In genomic region chr15:69450968-69451695, GRCh38 we compare ENCODE assay signal across 11 cellular contexts. TPM values are rescaled to one million over a fixed set of nuclear protein-coding genes. Genes with fewer than 3 reads are reported as not detected.
DNase-seq lines count a peak whose midpoint lies in the region; ATAC-seq lines count a peak whose summit lies in the region.
"Had no signal": no experiment of that assay in that cellular context is flagged by ENCODE, and none has a peak within 500 bp of the region (broad histone marks: within the 10 kb centered on the region; RNA-seq: fewer than 3 reads in every experiment).

No MANE protein-coding gene starts in this region.

- DNase-seq in CD4-positive, alpha-beta memory T cell, result no peak
- DNase-seq in activated naive CD8-positive, alpha-beta T cell treated with anti-CD3 and anti-CD28 coated beads for 36 hours, result no peak
- DNase-seq in naive thymus-derived CD4-positive, alpha-beta T cell, result no peak
- DNase-seq in NCI-H2171 treated with DMSO at 0.1 percent for 48 hours (lab: John Stamatoyannopoulos, UW), result no peak
- DNase-seq in stimulated activated CD8-positive, alpha-beta memory T cell treated with anti-CD3 and anti-CD28 coated beads, Interleukin-4, amount 100 ng/mL, for 48 hours, result no peak
- no peak for DNase-seq in stimulated activated CD4-positive, alpha-beta T cell treated with anti-CD3 and anti-CD28 coated beads, Interleukin-2, amount 100 ng/mL, for 24 hours
- DNase-seq: activated CD8-positive, alpha-beta memory T cell treated with anti-CD3 and anti-CD28 coated beads, Interleukin-2, amount 50 U/mL, for 48 hours; thyroid gland had no signal

- peaks cover 23 to 43% (median 33%) of the 10 kb centered on the region in 4 donors for H3K4me1 Mint-ChIP-seq in CD4-positive, alpha-beta memory T cell
- H3K4me1 Mint-ChIP-seq in IgD-negative memory B cell, result peaks cover 24 to 27% (median 26%) of the 10 kb centered on the region in 3 donors
- peaks cover 18% of the 10 kb centered on the region for H3K4me1 Mint-ChIP-seq in activated naive CD8-positive, alpha-beta T cell treated with anti-CD3 and anti-CD28 coated beads for 36 hours
- peaks cover 26 to 42% (median 35%) of the 10 kb centered on the region in 7 donors for H3K4me1 Mint-ChIP-seq in naive thymus-derived CD4-positive, alpha-beta T cell

- peak overlapping the region in 4 of 7 donors; percentile 53 to 99 (median 96) for H3K27ac Mint-ChIP-seq in CD4-positive, alpha-beta memory T cell
- peak overlapping the region in 2 of 3 donors; percentile 96 to 100 for H3K27ac Mint-ChIP-seq in IgD-negative memory B cell
- peak overlapping the region; percentile 98 for H3K27ac Mint-ChIP-seq in activated naive CD8-positive, alpha-beta T cell treated with anti-CD3 and anti-CD28 coated beads for 36 hours
- peak overlapping the region in 6 of 9 donors; percentile 96 to 100 (median 98) for H3K27ac Mint-ChIP-seq in naive thymus-derived CD4-positive, alpha-beta T cell

- ATAC-seq in naive thymus-derived CD4-positive, alpha-beta T cell, result no peak
- ATAC-seq in HG02852 (IDR thresholded peaks at IDR 0.05; ENCODE audit: unreplicated experiment), result no peak

- CTCF ChIA-PET in CD4-positive, alpha-beta memory T cell (lab: Charles Lee; ENCODE audit: partially characterized antibody), result interaction anchor here (0.8 to 6.5 kb wide), 6 partner anchors 11 to 291 kb away, joined by 3 to 94 read pairs (median 6); partner anchors contain the start of gene GLCE
- CTCF ChIA-PET in naive thymus-derived CD4-positive, alpha-beta T cell (lab: Charles Lee), result interaction anchor here (0.7 to 0.8 kb wide), 3 partner anchors 11 to 1217 kb away, joined by 3 read pairs; no protein-coding TSS in a partner anchor

- POLR2A ChIA-PET in CD4-positive, alpha-beta memory T cell (lab: Charles Lee; ENCODE audit: partially characterized antibody), result interaction anchor here (1.2 to 9.4 kb wide), 9 partner anchors 8 to 1084 kb away, joined by 3 to 488 read pairs (median 23); partner anchors contain the start of genes GLCE, KIF23 and TLE3
- POLR2A ChIA-PET in naive thymus-derived CD4-positive, alpha-beta T cell (lab: Charles Lee), result interaction anchor here (0.6 to 4.3 kb wide), 13 partner anchors 9 to 1077 kb away, joined by 3 to 138 read pairs (median 6); partner anchors contain the start of gene KIF23

- intact Hi-C loops in CD4-positive, alpha-beta memory T cell (cut with micrococcal nuclease), result loop anchor here (5.0 kb wide), 1 partner anchor 39 kb away; the partner anchor contains the start of gene KIF23
- intact Hi-C loops in naive thymus-derived CD4-positive, alpha-beta T cell (cut with micrococcal nuclease), result loop anchor here in 1 of 2 donors (5.0 kb wide), 1 partner anchor 306 kb away; no protein-coding TSS in a partner anchor

- peaks cover 13% of the 10 kb centered on the region for H3K36me3 ChIP-seq in CD4-positive, alpha-beta memory T cell (ENCODE audit: insufficient read depth, low read length)
- peaks cover 0 to 20% (median 0%) of the 10 kb centered on the region in 3 experiments for H3K36me3 ChIP-seq in naive thymus-derived CD4-positive, alpha-beta T cell (ENCODE audit: control insufficient read depth in 2 of 3, insufficient read depth in 3 of 3, low read length in 3 of 3)

- H3K4me3 Mint-ChIP-seq in CD4-positive, alpha-beta memory T cell, result peak overlapping the region in 5 of 8 donors; percentile 94 to 100 (median 98)
- H3K4me3 Mint-ChIP-seq in IgD-negative memory B cell, result peak overlapping the region in 1 of 4 donors; percentile 96
- H3K4me3 Mint-ChIP-seq in activated naive CD8-positive, alpha-beta T cell treated with anti-CD3 and anti-CD28 coated beads for 36 hours, result peak overlapping the region; percentile 99
- peak overlapping the region in 8 of 10 donors; percentile 12 to 100 (median 98) for H3K4me3 Mint-ChIP-seq in naive thymus-derived CD4-positive, alpha-beta T cell

- peaks cover 23 to 38% of the 10 kb centered on the region in 2 donors for H3K36me3 Mint-ChIP-seq in CD4-positive, alpha-beta memory T cell
- H3K36me3 Mint-ChIP-seq in IgD-negative memory B cell, result peaks cover 3% of the 10 kb centered on the region
- H3K36me3 Mint-ChIP-seq in activated naive CD8-positive, alpha-beta T cell treated with anti-CD3 and anti-CD28 coated beads for 36 hours, result peaks cover 50% of the 10 kb centered on the region
- peaks cover 0 to 31% (median 21%) of the 10 kb centered on the region in 5 donors for H3K36me3 Mint-ChIP-seq in naive thymus-derived CD4-positive, alpha-beta T cell

- H3K4me3 ChIP-seq in CD4-positive, alpha-beta memory T cell (ENCODE audit: low read length in 2 of 2), result no peak overlapping the region
- H3K4me3 ChIP-seq in naive thymus-derived CD4-positive, alpha-beta T cell (ENCODE audit: low read length), result no peak overlapping the region
- H3K4me3 ChIP-seq: lung had no signal

- no peaks in the 10 kb centered on the region for H3K27me3 Mint-ChIP-seq in CD4-positive, alpha-beta memory T cell
- no peaks in the 10 kb centered on the region for H3K27me3 Mint-ChIP-seq in IgD-negative memory B cell
- H3K27me3 Mint-ChIP-seq in activated naive CD8-positive, alpha-beta T cell treated with anti-CD3 and anti-CD28 coated beads for 36 hours, result no peaks in the 10 kb centered on the region
- no peaks in the 10 kb centered on the region for H3K27me3 Mint-ChIP-seq in naive thymus-derived CD4-positive, alpha-beta T cell

- H3K9me3 ChIP-seq in CD4-positive, alpha-beta memory T cell (ENCODE audit: control insufficient read depth in 1 of 2, low read length in 2 of 2), result no peaks in the 10 kb centered on the region
- no peaks in the 10 kb centered on the region for H3K9me3 ChIP-seq in naive thymus-derived CD4-positive, alpha-beta T cell (ENCODE audit: control insufficient read depth in 2 of 3, low read length in 3 of 3)
- H3K9me3 ChIP-seq: thyroid gland had no signal

- H3K9me3 Mint-ChIP-seq in CD4-positive, alpha-beta memory T cell, result no peaks in the 10 kb centered on the region
- H3K9me3 Mint-ChIP-seq in IgD-negative memory B cell, result no peaks in the 10 kb centered on the region
- no peaks in the 10 kb centered on the region for H3K9me3 Mint-ChIP-seq in activated naive CD8-positive, alpha-beta T cell treated with anti-CD3 and anti-CD28 coated beads for 36 hours
- H3K9me3 Mint-ChIP-seq in naive thymus-derived CD4-positive, alpha-beta T cell, result no peaks in the 10 kb centered on the region

- H3K4me1 ChIP-seq in CD4-positive, alpha-beta memory T cell (ENCODE audit: insufficient read depth, low read length), result peaks cover 36% of the 10 kb centered on the region
- H3K4me1 ChIP-seq in naive thymus-derived CD4-positive, alpha-beta T cell (ENCODE audit: control insufficient read depth in 2 of 2, insufficient read depth in 2 of 2, low read length in 2 of 2), result peaks cover 14 to 33% of the 10 kb centered on the region in 2 donors

- H3K27ac ChIP-seq in CD4-positive, alpha-beta memory T cell (ENCODE audit: low read depth, low read length), result peak overlapping the region; percentile 92
- H3K27ac ChIP-seq in naive thymus-derived CD4-positive, alpha-beta T cell (ENCODE audit: low read depth, low read length), result peak overlapping the region; percentile 84

- H3K27me3 ChIP-seq in CD4-positive, alpha-beta memory T cell (ENCODE audit: insufficient read depth, low read length), result no peaks in the 10 kb centered on the region
- no peaks in the 10 kb centered on the region for H3K27me3 ChIP-seq in naive thymus-derived CD4-positive, alpha-beta T cell (ENCODE audit: control insufficient read depth in 2 of 2, insufficient read depth in 2 of 2, low read length in 2 of 2)
- H3K27me3 ChIP-seq: thyroid gland had no signal

RNA-seq across cellular contexts. Expression of gene RPLP1, which starts 1.5 kb away (rescaled TPM):
- 1,000 to 10,000 TPM; 2,753 to 2,900 TPM for total RNA-seq in CD4-positive, alpha-beta memory T cell
- 1,000 to 10,000 TPM; 1,134 to 2,730 TPM for polyA plus RNA-seq in CD4-positive, alpha-beta memory T cell
- polyA plus RNA-seq in IgD-negative memory B cell, result 3,528 TPM
- total RNA-seq in activated naive CD8-positive, alpha-beta T cell treated with anti-CD3 and anti-CD28 coated beads for 36 hours, result 1,000 to 10,000 TPM; 2,276 to 2,343 TPM
- total RNA-seq in naive thymus-derived CD4-positive, alpha-beta T cell, result 1,000 to 10,000 TPM; 1,719 to 2,941 (median 2,467) TPM
- polyA plus RNA-seq in naive thymus-derived CD4-positive, alpha-beta T cell, result 1,000 to 10,000 TPM; 2,508 to 3,527 TPM

RNA-seq across cellular contexts. Expression of gene KIF23, which starts 37.0 kb away (rescaled TPM):
- total RNA-seq in CD4-positive, alpha-beta memory T cell, result under 1 TPM in 1 of 2 experiments, not detected in 1; 0.20 TPM
- polyA plus RNA-seq in CD4-positive, alpha-beta memory T cell, result not detected
- 1.0 TPM for polyA plus RNA-seq in IgD-negative memory B cell
- 10 to 100 TPM; 57.3 to 63.5 TPM for total RNA-seq in activated naive CD8-positive, alpha-beta T cell treated with anti-CD3 and anti-CD28 coated beads for 36 hours
- total RNA-seq in naive thymus-derived CD4-positive, alpha-beta T cell, result 10 to 100 TPM in 1 of 5 experiments, 1 to 10 TPM in 1, under 1 TPM in 2, not detected in 1; 0.30 to 39.4 (median 0.72) TPM
- polyA plus RNA-seq in naive thymus-derived CD4-positive, alpha-beta T cell, result not detected
